In the genomic region with DNA sequence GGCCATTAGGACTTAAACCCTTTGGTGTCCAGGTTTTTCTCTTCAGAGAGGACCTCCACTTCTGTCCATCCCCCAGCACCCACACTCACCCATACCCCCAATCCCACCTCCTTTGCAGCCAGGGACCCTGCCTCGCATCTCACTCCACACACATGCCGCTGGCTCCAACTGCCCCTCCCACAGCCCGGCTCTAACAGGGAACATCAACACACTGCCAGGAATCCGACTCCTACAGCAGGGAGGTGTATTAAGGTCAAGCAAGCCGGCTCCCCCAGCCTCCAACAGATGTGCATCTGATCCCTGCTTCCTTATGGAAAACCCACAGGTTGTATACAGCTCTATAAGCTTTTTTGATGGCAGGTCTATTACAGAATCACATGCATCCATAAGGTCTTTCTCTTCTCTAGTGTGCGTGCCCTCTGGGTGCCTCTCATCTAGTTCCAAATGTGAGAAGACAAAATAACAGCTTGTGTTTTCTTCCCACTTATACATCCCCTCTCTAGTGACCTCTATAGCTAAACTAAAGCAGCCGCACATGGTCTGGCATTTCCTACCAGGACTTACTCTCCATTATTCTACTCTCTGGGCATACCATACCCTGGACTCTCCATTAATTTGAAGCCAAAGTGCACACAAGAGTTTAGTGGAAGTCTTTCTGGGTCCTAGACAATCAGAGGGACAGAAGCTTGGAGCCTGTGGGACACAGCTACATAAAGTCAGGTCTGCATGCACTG, we compare ENCODE assay signal across 10 cellular contexts. TPM values are rescaled to one million over a fixed set of nuclear protein-coding genes. Genes with fewer than 3 reads are reported as not detected.
DNase-seq lines count a peak whose midpoint lies in the region; ATAC-seq and TF ChIP-seq lines count a peak whose summit lies in the region.
"Had no signal": no experiment of that assay in that cellular context is flagged by ENCODE, and none has a peak within 500 bp of the region (broad histone marks: within the 10 kb centered on the region; RNA-seq: fewer than 3 reads in every experiment).

No MANE protein-coding gene starts in this region.

- H3K4me3 ChIP-seq in GM23338 = no peak overlapping the region
- H3K4me3 ChIP-seq in OCI-LY1 (ENCODE audit: low read depth, low read length, poor library complexity, severe bottlenecking) = no peak overlapping the region

- peaks cover 5% of the 10 kb centered on the region; the same call in 1 of the 2 replicates for H4K20me1 ChIP-seq in GM23338 (replicated peaks; ENCODE audit: insufficient read depth)
- H4K20me1 ChIP-seq in OCI-LY1 (ENCODE audit: insufficient read depth, low read length) = no peaks in the 10 kb centered on the region

- H3K9me3 ChIP-seq in OCI-LY1 (ENCODE audit: low read length) = no peaks in the 10 kb centered on the region

- H3K4me3 Mint-ChIP-seq in GM23338 = no peak overlapping the region
- no peak overlapping the region for H3K4me3 Mint-ChIP-seq in stimulated activated naive B cell treated with anti-CD40 and anti-IgM and Interleukin-4, amounts not matched to agents 10 μg/mL and 1 μg/mL and 100 μg/mL, for 72 hours

- TF ChIP-seq CTCF in GM23338 (conservative IDR thresholded peaks at IDR 0.05; ENCODE audit: low read depth in 2 of 2) (no peak), OCI-LY1 (IDR thresholded peaks at IDR 0.05; ENCODE audit: low read length) (peak; percentile 13; the same call in 1 of the 2 replicates)

- no peaks in the 10 kb centered on the region for H3K27me3 ChIP-seq in GM23338 (ENCODE audit: insufficient read depth)
- no peaks in the 10 kb centered on the region for H3K27me3 ChIP-seq in OCI-LY1 (ENCODE audit: insufficient read depth, low read length)

- H2AFZ ChIP-seq in GM23338 (no peak overlapping the region), OCI-LY1 (ENCODE audit: low read length) (no peak overlapping the region)

- H3K79me2 ChIP-seq in GM23338 (replicated peaks; ENCODE audit: insufficient read depth) (peaks cover 13% of the 10 kb centered on the region; the same call in 1 of the 2 replicates), OCI-LY1 (ENCODE audit: insufficient read depth, low read length) (peaks cover 35% of the 10 kb centered on the region; the same call in 1 of the 2 replicates)

- peaks cover 6% of the 10 kb centered on the region; the same call in 1 of the 2 replicates for H3F3A ChIP-seq in GM23338 (replicated peaks; ENCODE audit: low read depth)
- no peaks in the 10 kb centered on the region for H3F3A ChIP-seq in OCI-LY1 (ENCODE audit: insufficient read depth, low read length)

- peaks cover 73% of the 10 kb centered on the region for H3K4me1 Mint-ChIP-seq in GM23338
- peaks cover 87 to 100% of the 10 kb centered on the region in 2 donors for H3K4me1 Mint-ChIP-seq in stimulated activated naive B cell treated with anti-CD40 and anti-IgM and Interleukin-4, amounts not matched to agents 10 μg/mL and 1 μg/mL and 100 μg/mL, for 72 hours

- H3K9ac ChIP-seq in OCI-LY1 (ENCODE audit: low read length) = peak overlapping the region; percentile 3; the same call in 1 of the 2 replicates

- H3K4me1 ChIP-seq in GM23338 (ENCODE audit: insufficient read depth) (peaks cover 34% of the 10 kb centered on the region), OCI-LY1 (ENCODE audit: insufficient read depth, low read length, severe bottlenecking) (peaks cover 67% of the 10 kb centered on the region)

- peaks cover 6% of the 10 kb centered on the region for H3K27me3 Mint-ChIP-seq in GM23338 (ENCODE audit: insufficient read depth, low read depth, poor library complexity)
- H3K27me3 Mint-ChIP-seq in stimulated activated naive B cell treated with anti-CD40 and anti-IgM and Interleukin-4, amounts not matched to agents 10 μg/mL and 1 μg/mL and 100 μg/mL, for 72 hours = no peaks in the 10 kb centered on the region

- H3K9me3 Mint-ChIP-seq in GM23338 = no peaks in the 10 kb centered on the region
- H3K9me3 Mint-ChIP-seq in stimulated activated naive B cell treated with anti-CD40 and anti-IgM and Interleukin-4, amounts not matched to agents 10 μg/mL and 1 μg/mL and 100 μg/mL, for 72 hours = no peaks in the 10 kb centered on the region

- H3K27ac ChIP-seq in GM23338 (ENCODE audit: low read depth) (no peak overlapping the region), OCI-LY1 (ENCODE audit: low read depth, low read length, poor library complexity, severe bottlenecking) (peak overlapping the region; percentile 99)

- H3K9me2 ChIP-seq in GM23338 (ENCODE audit: insufficient read depth) (no peaks in the 10 kb centered on the region; the same call in 1 of the 2 replicates), OCI-LY1 (ENCODE audit: low read depth, low read length) (no peaks in the 10 kb centered on the region)

- DNase-seq in GM23338 (ENCODE audit: low spot score) (no peak), foreskin melanocyte (peak; percentile 6), DMS153 (lab: John Stamatoyannopoulos, UW) (no peak), NCI-H510A (lab: John Stamatoyannopoulos, UW) (no peak)
- DNase-seq in stimulated activated naive B cell treated with anti-CD40 and anti-IgM and Interleukin-4, amounts not matched to agents 10 μg/mL and 1 μg/mL and 100 μg/mL, for 72 hours = no peak
- DNase-seq: DMS79, NCI-H1092 had no signal

- ATAC-seq in GM23338 = peak; percentile 6
- no peak for ATAC-seq in stimulated activated naive B cell treated with anti-CD40 and anti-IgM and Interleukin-4, amounts not matched to agents 10 μg/mL and 1 μg/mL and 100 μg/mL, for 72 hours (replicated peaks)
- no peak for ATAC-seq in GM21447 (IDR thresholded peaks at IDR 0.05; ENCODE audit: unreplicated experiment)
- ATAC-seq in GM18517 (IDR thresholded peaks at IDR 0.05; ENCODE audit: unreplicated experiment) = no peak

- H3K4me2 ChIP-seq in GM23338 (no peak overlapping the region), OCI-LY1 (ENCODE audit: low read length) (no peak overlapping the region)

- H3K27ac Mint-ChIP-seq in GM23338 = no peak overlapping the region
- H3K27ac Mint-ChIP-seq in stimulated activated naive B cell treated with anti-CD40 and anti-IgM and Interleukin-4, amounts not matched to agents 10 μg/mL and 1 μg/mL and 100 μg/mL, for 72 hours = peak overlapping the region; percentile 93

- H3K36me3 ChIP-seq in GM23338 (ENCODE audit: insufficient read depth) (no peaks in the 10 kb centered on the region), OCI-LY1 (ENCODE audit: insufficient read depth, low read length) (peaks cover 47% of the 10 kb centered on the region; the same call in 1 of the 2 replicates)

- H3K36me3 Mint-ChIP-seq in GM23338 (ENCODE audit: low read depth) = no peaks in the 10 kb centered on the region; the same call in 2 of the 3 replicates
- peaks cover 21 to 49% of the 10 kb centered on the region in 2 donors for H3K36me3 Mint-ChIP-seq in stimulated activated naive B cell treated with anti-CD40 and anti-IgM and Interleukin-4, amounts not matched to agents 10 μg/mL and 1 μg/mL and 100 μg/mL, for 72 hours

TF ChIP-seq in GM23338, 12 proteins besides CTCF, POLR2A, EP300 and RAD21 (continues in another document):
- TF ChIP-seq, protein P1, sequence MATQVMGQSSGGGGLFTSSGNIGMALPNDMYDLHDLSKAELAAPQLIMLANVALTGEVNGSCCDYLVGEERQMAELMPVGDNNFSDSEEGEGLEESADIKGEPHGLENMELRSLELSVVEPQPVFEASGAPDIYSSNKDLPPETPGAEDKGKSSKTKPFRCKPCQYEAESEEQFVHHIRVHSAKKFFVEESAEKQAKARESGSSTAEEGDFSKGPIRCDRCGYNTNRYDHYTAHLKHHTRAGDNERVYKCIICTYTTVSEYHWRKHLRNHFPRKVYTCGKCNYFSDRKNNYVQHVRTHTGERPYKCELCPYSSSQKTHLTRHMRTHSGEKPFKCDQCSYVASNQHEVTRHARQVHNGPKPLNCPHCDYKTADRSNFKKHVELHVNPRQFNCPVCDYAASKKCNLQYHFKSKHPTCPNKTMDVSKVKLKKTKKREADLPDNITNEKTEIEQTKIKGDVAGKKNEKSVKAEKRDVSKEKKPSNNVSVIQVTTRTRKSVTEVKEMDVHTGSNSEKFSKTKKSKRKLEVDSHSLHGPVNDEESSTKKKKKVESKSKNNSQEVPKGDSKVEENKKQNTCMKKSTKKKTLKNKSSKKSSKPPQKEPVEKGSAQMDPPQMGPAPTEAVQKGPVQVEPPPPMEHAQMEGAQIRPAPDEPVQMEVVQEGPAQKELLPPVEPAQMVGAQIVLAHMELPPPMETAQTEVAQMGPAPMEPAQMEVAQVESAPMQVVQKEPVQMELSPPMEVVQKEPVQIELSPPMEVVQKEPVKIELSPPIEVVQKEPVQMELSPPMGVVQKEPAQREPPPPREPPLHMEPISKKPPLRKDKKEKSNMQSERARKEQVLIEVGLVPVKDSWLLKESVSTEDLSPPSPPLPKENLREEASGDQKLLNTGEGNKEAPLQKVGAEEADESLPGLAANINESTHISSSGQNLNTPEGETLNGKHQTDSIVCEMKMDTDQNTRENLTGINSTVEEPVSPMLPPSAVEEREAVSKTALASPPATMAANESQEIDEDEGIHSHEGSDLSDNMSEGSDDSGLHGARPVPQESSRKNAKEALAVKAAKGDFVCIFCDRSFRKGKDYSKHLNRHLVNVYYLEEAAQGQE (IDR thresholded peaks at IDR 0.05; ENCODE audit: unreplicated experiment) = no peak
- no peak for TF ChIP-seq CREB1 (CRISPR knock-in tag; IDR thresholded peaks at IDR 0.05; ENCODE audit: low read depth)
- TF ChIP-seq ZNF114 (CRISPR knock-in tag; IDR thresholded peaks at IDR 0.05) = no peak
- TF ChIP-seq STAT1 (IDR thresholded peaks at IDR 0.05; ENCODE audit: unreplicated experiment) = no peak
- TF ChIP-seq EZH2phosphoT487 (IDR thresholded peaks at IDR 0.05; ENCODE audit: unreplicated experiment) = no peak
- no peak for TF ChIP-seq JUNB (IDR thresholded peaks at IDR 0.05; ENCODE audit: unreplicated experiment)
- TF ChIP-seq POLR2AphosphoS5 (IDR thresholded peaks at IDR 0.05; ENCODE audit: low read depth) = no peak

RNA-seq across cellular contexts. Expression of a gene that starts 16.3 kb away (rescaled TPM):
- 17.4 and 19.0 TPM in 2 replicates for total RNA-seq in GM23338 (2014; rRNA removed; shearing (Covaris generic))
- polyA plus RNA-seq in GM23338 (2016; fragmentation: Nextera tagmentation; extraction: Ambion mirVana) = 4.8 TPM in 2 replicates

RNA-seq across cellular contexts. Expression of a gene that starts 37.9 kb away (rescaled TPM):
- total RNA-seq in GM23338 (2014; rRNA removed; shearing (Covaris generic)) = 56.1 and 63.9 TPM in 2 replicates
- polyA plus RNA-seq in GM23338 (2016; fragmentation: Nextera tagmentation; extraction: Ambion mirVana) = 22.7 and 24.8 TPM in 2 replicates
